Comparison of ENCODE assay signal across 15 cellular contexts in genomic region chr6:1868561-1869261, GRCh38.
DNase-seq lines count a peak whose midpoint lies in the region; ATAC-seq, FAIRE-seq and TF ChIP-seq lines count a peak whose summit lies in the region.
"Had no signal": no experiment of that assay in that cellular context is flagged by ENCODE, and none has a peak within 500 bp of the region (broad histone marks: within the 10 kb centered on the region; RNA-seq: fewer than 3 reads in every experiment).

No MANE protein-coding gene starts in this region.

- H3K9me3 Mint-ChIP-seq in H9: no peaks in the 10 kb centered on the region
- H3K9me3 Mint-ChIP-seq: natural killer cell treated with Interleukin-12 subunit alpha and Interleukin-12 subunit beta and Interleukin-15 and Interleukin-18, amount 100 ng/mL, for 72 hours had no signal

- peak overlapping the region; percentile 93 for H3K9ac ChIP-seq in OCI-LY1 (ENCODE audit: low read length)
- no peak overlapping the region for H3K9ac ChIP-seq in H9 (ENCODE audit: extremely low read depth, insufficient read length, low read length)

- H3K14ac ChIP-seq in H9 (ENCODE audit: insufficient read depth, low read length): no peak overlapping the region

- H3K4me3 ChIP-seq in OCI-LY1 (ENCODE audit: low read depth, low read length, poor library complexity, severe bottlenecking): peak overlapping the region; percentile 52
- H3K4me3 ChIP-seq: esophagus squamous epithelium, Peyer's patch, skin epidermis had no signal

- peak overlapping the region; percentile 76 for H3K4me2 ChIP-seq in OCI-LY1 (ENCODE audit: low read length)
- H3K4me2 ChIP-seq in H9 (ENCODE audit: insufficient read depth, insufficient read length, low read length): no peak overlapping the region

- no peak for TF ChIP-seq POLR2A in GM12892 (IDR thresholded peaks at IDR 0.05; ENCODE audit: low read depth, low read length)

- H3K4me1 ChIP-seq in OCI-LY1 (ENCODE audit: insufficient read depth, low read length, severe bottlenecking) (peaks cover 100% of the 10 kb centered on the region), H9 (ENCODE audit: insufficient read depth, low read length) (peaks cover 16% of the 10 kb centered on the region)

- no peak overlapping the region for H3T11ph ChIP-seq in H9 (ENCODE audit: low read length)

- no peak overlapping the region for H3K23ac ChIP-seq in H9 (ENCODE audit: insufficient read length, low read depth, low read length)

- TF ChIP-seq CTCF in OCI-LY1 (IDR thresholded peaks at IDR 0.05; ENCODE audit: low read length) (no peak), H9 (conservative IDR thresholded peaks at IDR 0.05) (no peak)

- H4K8ac ChIP-seq in H9 (replicated peaks; ENCODE audit: insufficient read length, low read depth, low read length): no peak overlapping the region

- no peaks in the 10 kb centered on the region for H3K23me2 ChIP-seq in H9 (ENCODE audit: insufficient read length, low read depth, low read length, poor library complexity, severe bottlenecking)

- no peaks in the 10 kb centered on the region for H3K79me2 ChIP-seq in OCI-LY1 (ENCODE audit: insufficient read depth, low read length)
- H3K79me2 ChIP-seq in H9 (ENCODE audit: insufficient read depth, low read length): no peaks in the 10 kb centered on the region

- H3K4me3 Mint-ChIP-seq in H9: no peak overlapping the region
- H3K4me3 Mint-ChIP-seq: natural killer cell treated with Interleukin-12 subunit alpha and Interleukin-12 subunit beta and Interleukin-15 and Interleukin-18, amount 100 ng/mL, for 72 hours had no signal

- H3K9me2 ChIP-seq in OCI-LY1 (ENCODE audit: low read depth, low read length): no peaks in the 10 kb centered on the region

- no peak overlapping the region for H2BK120ac ChIP-seq in H9 (ENCODE audit: low read depth, low read length, poor library complexity, severe bottlenecking)

- no peak overlapping the region for H3K56ac ChIP-seq in H9 (ENCODE audit: insufficient read length, low read depth, low read length)

- H2AFZ ChIP-seq in OCI-LY1 (ENCODE audit: low read length): no peak overlapping the region
- no peak overlapping the region for H2AFZ ChIP-seq in H9 (ENCODE audit: low read length)

- H3K79me1 ChIP-seq in H9 (ENCODE audit: insufficient read depth, low read depth, low read length, poor library complexity, severe bottlenecking): no peaks in the 10 kb centered on the region

- no peak overlapping the region; a peak in 1 of 7 replicates for H3K27ac Mint-ChIP-seq in H9
- H3K27ac Mint-ChIP-seq: natural killer cell treated with Interleukin-12 subunit alpha and Interleukin-12 subunit beta and Interleukin-15 and Interleukin-18, amount 100 ng/mL, for 72 hours had no signal

- H2BK15ac ChIP-seq in H9 (ENCODE audit: low read depth, low read length): no peak overlapping the region

- intact Hi-C loops in left cardiac atrium (cut with DNase I): no loop called here

- peaks cover 64 to 67% of the 10 kb centered on the region in 2 experiments for H3K4me1 Mint-ChIP-seq in H9

- H3K4ac ChIP-seq in H9 (ENCODE audit: low read depth, low read length): no peak overlapping the region

- FAIRE-seq in GM12892 (lab: Jason Lieb, UNC): no peak

- peak; percentile 60 for ATAC-seq in GM21367 (IDR thresholded peaks at IDR 0.05; ENCODE audit: unreplicated experiment)
- ATAC-seq in HG03095 (IDR thresholded peaks at IDR 0.05; ENCODE audit: unreplicated experiment): peak; percentile 82
- ATAC-seq in left cardiac atrium: no peak
- ATAC-seq: natural killer cell treated with Interleukin-12 subunit alpha and Interleukin-12 subunit beta and Interleukin-15 and Interleukin-18, amount 100 ng/mL, for 72 hours had no signal

- no peak overlapping the region for H3K18ac ChIP-seq in H9 (ENCODE audit: insufficient read length, low read depth, low read length)

- peaks cover 14% of the 10 kb centered on the region; the same call in 1 of the 2 replicates for H3F3A ChIP-seq in OCI-LY1 (ENCODE audit: insufficient read depth, low read length)

- H4K20me1 ChIP-seq in OCI-LY1 (ENCODE audit: insufficient read depth, low read length) (no peaks in the 10 kb centered on the region), H9 (ENCODE audit: control insufficient read depth, insufficient read depth, insufficient read length) (no peaks in the 10 kb centered on the region)

- no peak overlapping the region for H2BK20ac ChIP-seq in H9 (ENCODE audit: low read depth, low read length, poor library complexity, severe bottlenecking)

- H3K27me3 Mint-ChIP-seq in H9 (ENCODE audit: low read depth): no peaks in the 10 kb centered on the region
- H3K27me3 Mint-ChIP-seq: natural killer cell treated with Interleukin-12 subunit alpha and Interleukin-12 subunit beta and Interleukin-15 and Interleukin-18, amount 100 ng/mL, for 72 hours had no signal

- H3K27ac ChIP-seq in OCI-LY1 (ENCODE audit: low read depth, low read length, poor library complexity, severe bottlenecking) (peak overlapping the region; percentile 99), H9 (ENCODE audit: insufficient read length, low read depth, low read length) (no peak overlapping the region)
- H3K27ac ChIP-seq: esophagus squamous epithelium, Peyer's patch, skin epidermis had no signal

- H2BK12ac ChIP-seq in H9 (ENCODE audit: insufficient read length, low read depth, low read length): no peak overlapping the region

- no peaks in the 10 kb centered on the region for H3K36me3 Mint-ChIP-seq in H9 (ENCODE audit: insufficient read depth in 1 of 3, low read depth in 3 of 3)
- H3K36me3 Mint-ChIP-seq: natural killer cell treated with Interleukin-12 subunit alpha and Interleukin-12 subunit beta and Interleukin-15 and Interleukin-18, amount 100 ng/mL, for 72 hours had no signal

- H3K27me3 ChIP-seq in OCI-LY1 (ENCODE audit: insufficient read depth, low read length): no peaks in the 10 kb centered on the region
- H3K27me3 ChIP-seq in H9 (ENCODE audit: insufficient read depth, low read length): no peaks in the 10 kb centered on the region
- H3K27me3 ChIP-seq: esophagus squamous epithelium, Peyer's patch had no signal

- H3K36me3 ChIP-seq in OCI-LY1 (ENCODE audit: insufficient read depth, low read length): no peaks in the 10 kb centered on the region
- H3K36me3 ChIP-seq: esophagus squamous epithelium, Peyer's patch had no signal

- H3K9me3 ChIP-seq in OCI-LY1 (ENCODE audit: low read length) (no peaks in the 10 kb centered on the region), H9 (ENCODE audit: control insufficient read depth, low read depth, low read length) (no peaks in the 10 kb centered on the region)
- H3K9me3 ChIP-seq: esophagus squamous epithelium, Peyer's patch had no signal

- H4K5ac ChIP-seq in H9 (ENCODE audit: insufficient read length, low read depth, low read length): no peak overlapping the region

- H4K91ac ChIP-seq in H9 (ENCODE audit: insufficient read length, low read depth, low read length): no peak overlapping the region

- WGBS in H9 (ENCODE audit: extremely low coverage, insufficient read length, low lambda C conversion rate): no CpG with 5 or more reads among the region's 4 CpGs

- no peak overlapping the region for H2AK5ac ChIP-seq in H9 (ENCODE audit: insufficient read length, low read length)

- DNase-seq in GM12892 (ENCODE audit: insufficient read length) (peak; percentile 13), H9 (no peak), left cardiac atrium (no peak), mesenteric fat pad (ENCODE audit: low spot score) (no peak)
- no peak for DNase-seq in activated CD8-positive, alpha-beta memory T cell treated with anti-CD3 and anti-CD28 coated beads, Interleukin-2, amount 50 U/mL, for 4 hours
- DNase-seq: activated effector memory CD4-positive, alpha-beta T cell treated with Interleukin-2 at 50 U/mL for 16 hours; esophagus squamous epithelium; GOT3; NCI-H2081 treated with DMSO at 0.1 percent for 48 hours; Peyer's patch had no signal

- no peak overlapping the region for H2BK5ac ChIP-seq in H9 (ENCODE audit: insufficient read length, low read length)

Comparison
In these comparisons a context has a peak if more than half of its experiments do, and no peak if none do; other contexts are left out.
1. ATAC-seq: peak in GM21367 (single experiment) and HG03095 (single experiment); none in left cardiac atrium (0 of 2).